ENCODE assay signal across 8 cellular contexts in genomic region chr2:43105586-43106562, GRCh38.
DNase-seq lines count a peak whose midpoint lies in the region; FAIRE-seq and TF ChIP-seq lines count a peak whose summit lies in the region.

No MANE protein-coding gene starts in this region.

- H3K27ac ChIP-seq in HEK293 (ENCODE audit: extremely low read depth, low read depth, low read length) (no peak overlapping the region), SJCRH30 (no peak overlapping the region)

- peak; percentile 53 for TF ChIP-seq CTCF in AG10803 (conservative IDR thresholded peaks at IDR 0.05; ENCODE audit: low read length)
- no peak; the same call in 1 of the 2 replicates for TF ChIP-seq CTCF in HEK293 (tag by site-specific recombination; IDR thresholded peaks at IDR 0.05)
- TF ChIP-seq CTCF in fibroblast of the aortic adventitia (IDR thresholded peaks at IDR 0.05; ENCODE audit: insufficient read depth, low read length) = peak; percentile 66

- H3K36me3 ChIP-seq in HEK293 (ENCODE audit: control insufficient read depth in 2 of 2, insufficient read depth in 1 of 2, low read length in 2 of 2) (no peaks in the 10 kb centered on the region), SJCRH30 (no peaks in the 10 kb centered on the region)

- H3K27me3 ChIP-seq in SJCRH30 = no peaks in the 10 kb centered on the region

- POLR2A ChIA-PET in HEK293 (lab: Yijun Ruan, JAX) = no interaction called here

- H3K9me3 ChIP-seq in HEK293 (ENCODE audit: control insufficient read depth, insufficient read depth, low read depth, low read length) = no peaks in the 10 kb centered on the region
- H3K9me3 ChIP-seq in SJCRH30 (replicated peaks) = no peaks in the 10 kb centered on the region

- peaks cover 3% of the 10 kb centered on the region for H3K9me3 Mint-ChIP-seq in activated T-cell treated with anti-CD3 and anti-CD28 coated beads, Interleukin-2, amount 50 U/mL, for 24 hours

- H3K4me3 Mint-ChIP-seq in activated T-cell treated with anti-CD3 and anti-CD28 coated beads, Interleukin-2, amount 50 U/mL, for 24 hours = no peak overlapping the region

- peak; percentile 68 for DNase-seq in AG10803 (ENCODE audit: low read depth)
- DNase-seq in SJCRH30 = peak; percentile 60 to 80
- peak; percentile 83 for DNase-seq in fibroblast of the aortic adventitia (ENCODE audit: low read depth)
- DNase-seq in putamen (ENCODE audit: low spot score) = peak; percentile 47
- DNase-seq in kidney tubule cell (ENCODE audit: low spot score) = no peak
- no peak for DNase-seq in RCC 7860 (ENCODE audit: low spot score)
- no peak for DNase-seq in activated T-cell treated with anti-CD3 and anti-CD28 coated beads, Interleukin-2, amount 50 U/mL, for 24 hours

- no peaks in the 10 kb centered on the region for H3K36me3 Mint-ChIP-seq in activated T-cell treated with anti-CD3 and anti-CD28 coated beads, Interleukin-2, amount 50 U/mL, for 24 hours (ENCODE audit: low read depth)

- FAIRE-seq in RCC 7860 (lab: Jason Lieb, UNC) = no peak

- H3K4me3 ChIP-seq in AG10803 (ENCODE audit: low read length) (no peak overlapping the region), HEK293 (ENCODE audit: low read depth, low read length) (no peak overlapping the region), SJCRH30 (no peak overlapping the region), fibroblast of the aortic adventitia (ENCODE audit: low read depth, low read length) (no peak overlapping the region)

- CTCF ChIA-PET in HEK293 (lab: Yijun Ruan, JAX) = interaction anchor here (0.5 to 2.1 kb wide), 6 partner anchors 64 to 865 kb away, joined by 3 to 8 read pairs (median 4); no protein-coding TSS in a partner anchor

- peaks cover 2% of the 10 kb centered on the region for H3K4me1 Mint-ChIP-seq in activated T-cell treated with anti-CD3 and anti-CD28 coated beads, Interleukin-2, amount 50 U/mL, for 24 hours (ENCODE audit: low read depth)

- no peaks in the 10 kb centered on the region for H3K27me3 Mint-ChIP-seq in activated T-cell treated with anti-CD3 and anti-CD28 coated beads, Interleukin-2, amount 50 U/mL, for 24 hours

- H3K4me1 ChIP-seq in HEK293 (ENCODE audit: control insufficient read depth, insufficient read depth, low read length) (no peaks in the 10 kb centered on the region), SJCRH30 (peaks cover 32% of the 10 kb centered on the region)

- no peak overlapping the region for H3K27ac Mint-ChIP-seq in activated T-cell treated with anti-CD3 and anti-CD28 coated beads, Interleukin-2, amount 50 U/mL, for 24 hours

TF ChIP-seq in HEK293, 187 proteins besides CTCF, POLR2A, EP300 and RAD21 (continues in another document):
- peak; percentile 44; the same call in 1 of the 2 replicates for TF ChIP-seq EGR2 (tag by site-specific recombination; IDR thresholded peaks at IDR 0.05; ENCODE audit: low read depth)
- TF ChIP-seq ZNF16 (tag by site-specific recombination; IDR thresholded peaks at IDR 0.05; ENCODE audit: low read depth) = no peak
- no peak for TF ChIP-seq ZNF280D (tag by site-specific recombination; IDR thresholded peaks at IDR 0.05)
- peak; percentile 19; the same call in 1 of the 2 replicates for TF ChIP-seq ZNF398 (tag by site-specific recombination; IDR thresholded peaks at IDR 0.05)
- no peak for TF ChIP-seq ZNF501 (tag by site-specific recombination; IDR thresholded peaks at IDR 0.05)
- TF ChIP-seq ZNF280C (tag by site-specific recombination; IDR thresholded peaks at IDR 0.05) = no peak
- TF ChIP-seq GFI1B (tag by site-specific recombination; IDR thresholded peaks at IDR 0.05) = no peak
- no peak for TF ChIP-seq ZBTB17 (tag by site-specific recombination; IDR thresholded peaks at IDR 0.05)
- TF ChIP-seq ZNF324 (tag by site-specific recombination; IDR thresholded peaks at IDR 0.05) = no peak
- TF ChIP-seq ZFHX2 (tag by site-specific recombination; conservative IDR thresholded peaks at IDR 0.05) = 0 out of 2 replicates have a peak, but pooled peaks have one; percentile 15
- TF ChIP-seq PRDM4 (tag by site-specific recombination; IDR thresholded peaks at IDR 0.05) = no peak

Comparison
In these comparisons a context has a peak if more than half of its experiments do, and no peak if none do; other contexts are left out.
1. DNase-seq: peak in AG10803 (single experiment), SJCRH30 (2 of 2), fibroblast of the aortic adventitia (single experiment) and putamen (single experiment); none in kidney tubule cell (single experiment), RCC 7860 (single experiment) and activated T-cell treated with anti-CD3 and anti-CD28 coated beads, Interleukin-2, amount 50 U/mL, for 24 hours (single experiment).